17 cellular contexts compared by ENCODE assay signal in genomic region chr2:23497536-23497935, GRCh38.
DNase-seq lines count a peak whose midpoint lies in the region; ATAC-seq, FAIRE-seq and TF ChIP-seq lines count a peak whose summit lies in the region.
"Had no signal": no experiment of that assay in that cellular context is flagged by ENCODE, and none has a peak within 500 bp of the region (broad histone marks: within the 10 kb centered on the region; RNA-seq: fewer than 3 reads in every experiment).

No MANE protein-coding gene starts in this region.

- ATAC-seq in left cardiac atrium (no peak), HG03097 (IDR thresholded peaks at IDR 0.05; ENCODE audit: low FRiP score, unreplicated experiment) (no peak)

- H3K9me1 ChIP-seq in endothelial cell of umbilical vein (replicated peaks; ENCODE audit: control insufficient read depth, extremely low read depth, insufficient read depth, low read length): no peaks in the 10 kb centered on the region

- TF ChIP-seq CTCF in right atrium auricular region (IDR thresholded peaks at IDR 0.05): no peak
- no peak for TF ChIP-seq CTCF in WERI-Rb-1 (IDR thresholded peaks at IDR 0.05; ENCODE audit: low read depth, low read length)
- TF ChIP-seq CTCF in endothelial cell of umbilical vein (IDR thresholded peaks at IDR 0.05; ENCODE audit: extremely low read depth in 1 of 2, insufficient read depth in 1 of 2, low read depth in 1 of 2, low read length in 2 of 2): no peak

- FAIRE-seq in endothelial cell of umbilical vein (lab: Jason Lieb, UNC): no peak

- no peaks in the 10 kb centered on the region for H3K36me3 ChIP-seq in right atrium auricular region
- H3K36me3 ChIP-seq in WERI-Rb-1: no peaks in the 10 kb centered on the region; the same call in 1 of the 2 replicates
- no peaks in the 10 kb centered on the region for H3K36me3 ChIP-seq in endothelial cell of umbilical vein (ENCODE audit: control insufficient read depth in 2 of 2, extremely low read depth in 1 of 2, insufficient read depth in 2 of 2, low read length in 2 of 2)
- H3K36me3 ChIP-seq: neutrophil had no signal

- DNase-seq in left cardiac atrium (peak; percentile 12), right atrium auricular region (ENCODE audit: low spot score) (no peak), WERI-Rb-1 (no peak), endothelial cell of umbilical vein (ENCODE audit: low read depth, low spot score) (peak; percentile 26), NCI-H345 treated with DMSO at 0.1 percent for 48 hours (lab: John Stamatoyannopoulos, UW; ENCODE audit: unreplicated experiment) (no peak)
- DNase-seq in stimulated activated naive CD4-positive, alpha-beta T cell (lab: John Stamatoyannopoulos, UW): no peak
- DNase-seq: activated CD4-positive, CD25-positive, alpha-beta regulatory T cell; activated effector memory CD4-positive, alpha-beta T cell treated with Interleukin-2 at 50 U/mL for 16 hours; cerebellar nuclear complex; effector CD8-positive, alpha-beta T cell; midbrain; NCI-H1105 treated with DMSO at 0.1 percent for 48 hours; NCI-H69; SIG-M5 had no signal

- no peaks in the 10 kb centered on the region for H3K27me3 ChIP-seq in right atrium auricular region
- H3K27me3 ChIP-seq in WERI-Rb-1 (ENCODE audit: insufficient read depth, low read depth, severe bottlenecking): no peaks in the 10 kb centered on the region
- H3K27me3 ChIP-seq in endothelial cell of umbilical vein (ENCODE audit: control insufficient read depth in 2 of 2, insufficient read depth in 2 of 2, low read length in 2 of 2): no peaks in the 10 kb centered on the region

- H4K20me1 ChIP-seq in endothelial cell of umbilical vein (replicated peaks; ENCODE audit: control insufficient read depth, extremely low read depth, insufficient read depth, low read length): no peaks in the 10 kb centered on the region

- H2AFZ ChIP-seq in endothelial cell of umbilical vein (ENCODE audit: low read depth, low read length): no peak overlapping the region
- H2AFZ ChIP-seq: GM23248 had no signal

- no peaks in the 10 kb centered on the region for H3K9me3 ChIP-seq in right atrium auricular region
- H3K9me3 ChIP-seq in WERI-Rb-1 (ENCODE audit: severe bottlenecking): no peaks in the 10 kb centered on the region
- no peaks in the 10 kb centered on the region for H3K9me3 ChIP-seq in endothelial cell of umbilical vein (replicated peaks; ENCODE audit: control insufficient read depth, insufficient read depth, low read length)
- H3K9me3 ChIP-seq: neutrophil had no signal

- peak overlapping the region; percentile 17 for H3K4me2 ChIP-seq in endothelial cell of umbilical vein (ENCODE audit: insufficient read depth, low read length)

- intact Hi-C loops in left cardiac atrium (cut with DNase I): no loop called here
- intact Hi-C loops in endothelial cell of umbilical vein (cut with micrococcal nuclease): loop anchor here (2.0 to 5.0 kb wide), 2 partner anchors 47 to 95 kb away; no protein-coding TSS in a partner anchor

- CTCF ChIA-PET in endothelial cell of umbilical vein (lab: Charles Lee): interaction anchor here (1.6 kb wide), 1 partner anchor 11 kb away, joined by 3 read pairs; no protein-coding TSS in a partner anchor

- H3K4me3 ChIP-seq in right atrium auricular region (no peak overlapping the region), WERI-Rb-1 (ENCODE audit: low read depth, low read length) (no peak overlapping the region), endothelial cell of umbilical vein (replicated peaks in 1 of 3; ENCODE audit: insufficient read depth in 1 of 3, low read depth in 1 of 3, low read length in 3 of 3) (no peak overlapping the region)
- H3K4me3 ChIP-seq: GM23248 had no signal

- POLR2A ChIA-PET in endothelial cell of umbilical vein (lab: Charles Lee): interaction anchor here (0.5 kb wide), 1 partner anchor 62 kb away, joined by 3 read pairs; no protein-coding TSS in a partner anchor

- TF ChIP-seq POLR2A in endothelial cell of umbilical vein (IDR thresholded peaks at IDR 0.05; ENCODE audit: low read depth, low read length): no peak

- H3K9ac ChIP-seq in endothelial cell of umbilical vein (replicated peaks; ENCODE audit: extremely low read depth, insufficient read depth, low read length): no peak overlapping the region
- H3K9ac ChIP-seq: GM23248 had no signal

- BruUV-seq in endothelial cell of umbilical vein (replicated peaks; lab: Mats Ljungman, UMichigan): no TSS peak

- no peaks in the 10 kb centered on the region for H3K79me2 ChIP-seq in endothelial cell of umbilical vein (ENCODE audit: control insufficient read depth, insufficient read depth, low read length)

- no peak overlapping the region for H3K27ac ChIP-seq in right atrium auricular region
- H3K27ac ChIP-seq in WERI-Rb-1: peak overlapping the region; percentile 96
- no peak overlapping the region for H3K27ac ChIP-seq in endothelial cell of umbilical vein (ENCODE audit: insufficient read depth, low read depth, low read length)
- H3K27ac ChIP-seq: GM23248, neutrophil had no signal

- peaks cover 0 to 48% of the 10 kb centered on the region in 2 donors for H3K4me1 ChIP-seq in right atrium auricular region
- H3K4me1 ChIP-seq in endothelial cell of umbilical vein (ENCODE audit: control insufficient read depth, extremely low read depth, insufficient read depth, low read length): peaks cover 14% of the 10 kb centered on the region

- dilution Hi-C loops in endothelial cell of umbilical vein (cut with MboI; ENCODE audit: extremely low pct_ligation_motif_present, low sequenced_read_pairs): no loop called here

TF ChIP-seq in endothelial cell of umbilical vein, 7 proteins besides CTCF, POLR2A, EP300 and RAD21:
- TF ChIP-seq POLR2AphosphoS5 (IDR thresholded peaks at IDR 0.05; ENCODE audit: insufficient read depth, low read depth, low read length): no peak
- TF ChIP-seq FOS (IDR thresholded peaks at IDR 0.05; ENCODE audit: borderline replicate concordance, insufficient read depth, low read length): no peak
- no peak for TF ChIP-seq MAX (IDR thresholded peaks at IDR 0.05; ENCODE audit: insufficient read depth, insufficient read length)
- TF ChIP-seq JUN (IDR thresholded peaks at IDR 0.05; ENCODE audit: borderline replicate concordance, insufficient read depth, insufficient read length, low read depth): no peak
- TF ChIP-seq EZH2 (IDR thresholded peaks at IDR 0.05; ENCODE audit: borderline replicate concordance, low read depth, low read length, severe bottlenecking): no peak
TF ChIP-seq in endothelial cell of umbilical vein: peak in this region for 0.

Comparison
In these comparisons a context has a peak if more than half of its experiments do, and no peak if none do; other contexts are left out.
1. DNase-seq: peak in left cardiac atrium (single experiment) and endothelial cell of umbilical vein (single experiment); none in right atrium auricular region (single experiment), WERI-Rb-1 (single experiment), NCI-H345 treated with DMSO at 0.1 percent for 48 hours (single experiment) and stimulated activated naive CD4-positive, alpha-beta T cell (0 of 6).